8 cellular contexts compared by ENCODE assay signal in the genomic region with DNA sequence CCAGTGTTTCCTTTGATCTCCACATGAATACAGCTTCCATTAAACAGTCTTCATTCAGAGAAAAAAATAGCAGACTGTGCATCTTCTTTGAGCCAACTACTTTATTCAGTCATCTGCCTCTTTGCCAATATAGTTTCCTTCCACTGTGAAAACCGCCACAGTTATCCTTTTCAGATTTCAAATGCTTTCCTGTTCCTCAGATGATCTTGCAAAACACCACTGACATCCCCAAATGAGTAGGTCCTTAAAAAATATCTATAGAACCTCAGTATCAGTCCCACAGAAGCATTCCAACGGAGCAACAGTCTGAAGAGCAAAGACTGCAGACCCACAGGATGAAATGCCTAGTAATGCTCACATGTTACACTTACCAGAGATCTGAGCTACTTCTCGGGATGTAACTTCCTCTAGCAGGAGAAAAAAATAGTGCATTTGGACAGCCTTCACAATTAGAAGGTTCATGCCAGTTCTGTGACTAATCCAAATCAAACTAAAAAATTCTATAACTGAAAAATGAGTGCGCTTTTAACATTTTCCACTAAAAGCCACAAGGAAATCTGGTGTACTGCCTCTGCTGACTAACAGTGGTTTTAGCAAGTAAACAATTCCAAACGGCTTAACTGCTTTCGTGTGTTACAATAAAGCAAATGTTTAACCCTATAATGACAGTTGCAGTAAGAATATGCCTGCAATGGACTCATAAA. TPM values are rescaled to one million over a fixed set of nuclear protein-coding genes. Genes with fewer than 3 reads are reported as not detected.
A peak's percentile ranks its signal among the peaks of the same experiment; 100 is the strongest.
DNase-seq lines count a peak whose midpoint lies in the region; ATAC-seq lines count a peak whose summit lies in the region.

ANKRD28 (minus strand) TSS at position 380 of the 704 bp plus-strand sequence. CDS start 1,458 bp downstream, outside the sequence.

- H3K4me1 ChIP-seq in skeletal muscle tissue (ENCODE audit: control insufficient read depth in 3 of 3, insufficient read depth in 3 of 3, low read length in 3 of 3), result peaks cover 0 to 4% (median 2%) of the 10 kb centered on the region in 3 donors

- peak within 1 kb of the TSS; percentile 88 for H3K27ac ChIP-seq in skeletal muscle tissue (ENCODE audit: low read depth, low read length)

- peak; percentile 36 for ATAC-seq in HG02798 (IDR thresholded peaks at IDR 0.05; ENCODE audit: poor library complexity, unreplicated experiment)
- no peak for ATAC-seq in HG03521 (IDR thresholded peaks at IDR 0.05; ENCODE audit: unreplicated experiment)

- H3K36me3 ChIP-seq in skeletal muscle tissue (ENCODE audit: control insufficient read depth in 3 of 3, insufficient read depth in 3 of 3, low read length in 3 of 3), result no peaks in the 10 kb centered on the region

- H3K4me3 ChIP-seq in skeletal muscle tissue (ENCODE audit: low read length in 3 of 3), result peak within 1 kb of the TSS; percentile 67 to 83 (median 76)

- DNase-seq in GDM1 (lab: John Stamatoyannopoulos, UW) (peak; percentile 45), RPMI8226 (peak; percentile 67), cerebellar cortex (ENCODE audit: low spot score) (peak; percentile 86), islet precursor cell (peak; percentile 73), NCI-H1930 (lab: John Stamatoyannopoulos, UW) (no peak)

- no peaks in the 10 kb centered on the region for H3K9me3 ChIP-seq in skeletal muscle tissue (ENCODE audit: control insufficient read depth in 3 of 3, low read length in 3 of 3)

- no peaks in the 10 kb centered on the region for H3K27me3 ChIP-seq in skeletal muscle tissue (ENCODE audit: control insufficient read depth in 3 of 3, insufficient read depth in 3 of 3, low read length in 3 of 3)

- H3K9ac ChIP-seq in skeletal muscle tissue (ENCODE audit: low read depth in 1 of 3, low read length in 3 of 3), result peak within 1 kb of the TSS; percentile 70 to 85 (median 71)

RNA-seq across cellular contexts. Expression of gene ANKRD28, which starts in this region (rescaled TPM):
- 43.8 TPM for total RNA-seq in skeletal muscle tissue

Comparison
In these comparisons a context has a peak if more than half of its experiments do, and no peak if none do; other contexts are left out.
1. DNase-seq: peak in GDM1 (single experiment), RPMI8226 (single experiment), cerebellar cortex (single experiment) and islet precursor cell (single experiment); none in NCI-H1930 (0 of 2).